ENCODE assay signal across 8 cellular contexts in the genomic region with DNA sequence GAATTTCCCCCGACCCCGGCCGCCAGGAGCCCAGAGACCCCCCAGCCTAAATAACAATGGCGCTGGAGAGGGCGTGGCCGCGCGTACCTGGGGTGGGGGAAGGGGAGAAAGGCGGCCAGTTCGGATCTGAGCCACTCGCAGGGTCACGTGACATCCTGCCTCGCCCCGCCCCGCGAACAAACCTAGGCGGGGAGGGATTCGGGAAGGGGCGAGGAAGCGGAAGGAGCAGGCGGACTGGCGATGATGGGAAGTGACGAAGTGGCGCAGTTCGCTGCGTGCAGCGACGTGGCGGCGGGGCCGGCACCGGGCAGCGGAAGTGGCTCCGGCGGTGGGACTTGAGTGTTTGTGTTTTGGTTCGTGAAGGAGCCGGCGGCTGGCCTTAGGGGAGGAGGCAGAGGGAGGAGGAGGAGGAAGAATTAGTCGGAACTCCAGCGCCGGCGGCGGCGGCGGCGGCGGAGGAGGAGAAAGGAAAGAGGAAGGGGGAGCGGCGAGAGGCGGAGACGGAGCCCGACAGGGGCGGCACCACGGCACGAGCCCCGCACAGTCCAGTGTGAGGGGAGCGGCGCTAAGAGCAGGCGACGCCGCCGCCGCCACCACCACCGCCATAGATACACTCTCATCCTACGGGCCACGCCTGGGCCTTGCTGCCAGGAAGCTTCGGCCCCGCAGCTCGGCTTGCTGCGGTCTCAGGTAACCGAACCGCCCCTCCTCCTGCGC. TPM values are rescaled to one million over a fixed set of nuclear protein-coding genes. Genes with fewer than 3 reads are reported as not detected.
DNase-seq lines count a peak whose midpoint lies in the region; ATAC-seq and TF ChIP-seq lines count a peak whose summit lies in the region.

A gene with protein sequence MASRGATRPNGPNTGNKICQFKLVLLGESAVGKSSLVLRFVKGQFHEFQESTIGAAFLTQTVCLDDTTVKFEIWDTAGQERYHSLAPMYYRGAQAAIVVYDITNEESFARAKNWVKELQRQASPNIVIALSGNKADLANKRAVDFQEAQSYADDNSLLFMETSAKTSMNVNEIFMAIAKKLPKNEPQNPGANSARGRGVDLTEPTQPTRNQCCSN (plus strand): TSS at position 266 of the 717 bp plus-strand sequence. CDS start 3,802 bp downstream, outside the sequence.

- H3K4me1 Mint-ChIP-seq in CD8-positive, alpha-beta memory T cell, result peaks cover 48 to 67% (median 67%) of the 10 kb centered on the region in 3 donors

- H3K36me3 ChIP-seq in CD8-positive, alpha-beta memory T cell (ENCODE audit: insufficient read depth, low read length), result no peaks in the 10 kb centered on the region
- peaks cover 0 to 2% of the 10 kb centered on the region in 2 donors for H3K36me3 ChIP-seq in lung (ENCODE audit: control insufficient read depth in 2 of 2, insufficient read depth in 2 of 2, low read length in 2 of 2)

- peaks cover 0 to 38% (median 5%) of the 10 kb centered on the region in 3 donors for H3K36me3 Mint-ChIP-seq in CD8-positive, alpha-beta memory T cell

- no peaks in the 10 kb centered on the region for H3K27me3 ChIP-seq in CD8-positive, alpha-beta memory T cell (ENCODE audit: insufficient read depth, low read length, poor library complexity, severe bottlenecking)
- H3K27me3 ChIP-seq in lung (ENCODE audit: control insufficient read depth, insufficient read depth), result no peaks in the 10 kb centered on the region

- ATAC-seq in GM19468 (IDR thresholded peaks at IDR 0.05; ENCODE audit: extremely low read depth, unreplicated experiment) (peak; percentile 98), lung (ENCODE audit: insufficient read depth, low FRiP score) (peak; percentile 93)

- POLR2A ChIA-PET in CD8-positive, alpha-beta memory T cell (lab: Charles Lee), result interaction anchor here (0.8 to 1.8 kb wide), 4 partner anchors 92 to 239 kb away, joined by 3 to 15 read pairs (median 5); a partner anchor contains a TSS

- H3K27ac Mint-ChIP-seq in CD8-positive, alpha-beta memory T cell, result peak within 1 kb of the TSS; percentile 91 to 100 (median 98)

- H3K9me3 Mint-ChIP-seq in CD8-positive, alpha-beta memory T cell, result no peaks in the 10 kb centered on the region

- no peak for TF ChIP-seq CTCF in lung (IDR thresholded peaks at IDR 0.05; ENCODE audit: control extremely low read depth, extremely low read depth)

- CTCF ChIA-PET in CD8-positive, alpha-beta memory T cell (lab: Charles Lee), result interaction anchor here (1.5 kb wide), 1 partner anchor 95 kb away, joined by 5 read pairs; no protein-coding TSS in a partner anchor

- WGBS in lung, 2 donors, result 0 to 1% methylated on average over 63 to 73 of the region's 73 CpGs

- peak; percentile 93 to 97 (median 97) for DNase-seq in CD8-positive, alpha-beta memory T cell
- peak; percentile 87 for DNase-seq in HS-5 (ENCODE audit: low read depth)
- peak; percentile 90 for DNase-seq in NK-92 treated with Interleukin-12 subunit alpha and Interleukin-12 subunit beta, amount 100 ng/mL, for 24 hours (lab: John Stamatoyannopoulos, UW)
- DNase-seq in activated CD8-positive, alpha-beta memory T cell treated with anti-CD3 and anti-CD28 coated beads for 24 hours, result peak; percentile 97
- peak; percentile 93 for DNase-seq in effector CD4-positive, alpha-beta T cell
- peak; percentile 98 for DNase-seq in lung (ENCODE audit: low spot score)
- DNase-seq in stimulated activated CD4-positive, alpha-beta T cell treated with anti-CD3 and anti-CD28 coated beads, TNF-alpha, amount 100 ng/mL, for 4 hours (ENCODE audit: low read depth in 3 of 3), result peak; percentile 90 to 94 (median 93)

- no peaks in the 10 kb centered on the region for H3K9me3 ChIP-seq in CD8-positive, alpha-beta memory T cell (ENCODE audit: low read length)
- H3K9me3 ChIP-seq in lung (ENCODE audit: control insufficient read depth in 2 of 2, insufficient read depth in 1 of 2, low read length in 1 of 2), result no peaks in the 10 kb centered on the region

- H3K4me1 ChIP-seq in CD8-positive, alpha-beta memory T cell (ENCODE audit: insufficient read depth, low read length), result peaks cover 35% of the 10 kb centered on the region
- H3K4me1 ChIP-seq in lung (ENCODE audit: control insufficient read depth in 2 of 2, insufficient read depth in 2 of 2, low read length in 2 of 2), result peaks cover 2 to 17% of the 10 kb centered on the region in 2 donors

- peak within 1 kb of the TSS; percentile 98 for H3K27ac ChIP-seq in CD8-positive, alpha-beta memory T cell (ENCODE audit: low read depth, low read length)
- H3K27ac ChIP-seq in lung (ENCODE audit: low read depth in 1 of 2, low read length in 1 of 2), result peak within 1 kb of the TSS; percentile 95 to 96

- no peaks in the 10 kb centered on the region for H3K27me3 Mint-ChIP-seq in CD8-positive, alpha-beta memory T cell

- peak within 1 kb of the TSS; percentile 74 for H3K4me3 ChIP-seq in CD8-positive, alpha-beta memory T cell (ENCODE audit: low read length)
- peak within 1 kb of the TSS; percentile 88 for H3K4me3 ChIP-seq in lung

- H3K4me3 Mint-ChIP-seq in CD8-positive, alpha-beta memory T cell, result peak within 1 kb of the TSS; percentile 93 to 100 (median 98)

RNA-seq across cellular contexts. Expression of the gene that starts here (rescaled TPM):
- total RNA-seq in CD8-positive, alpha-beta memory T cell, result 10 to 100 TPM; 68.6 to 75.3 TPM
- polyA plus RNA-seq in CD8-positive, alpha-beta memory T cell, result 46.4 TPM
- total RNA-seq in lung, result 10 to 100 TPM; 52.0 to 91.1 TPM
- polyA plus RNA-seq in lung, result 10 to 100 TPM; 36.8 to 44.5 TPM

Comparison
In these comparisons a context has a peak if more than half of its experiments do, and no peak if none do; other contexts are left out.
1. Peak in every context shown above with its lines: DNase-seq, ATAC-seq, H3K4me3 ChIP-seq and H3K27ac ChIP-seq.